8 cellular contexts compared by ENCODE assay signal in the genomic region with DNA sequence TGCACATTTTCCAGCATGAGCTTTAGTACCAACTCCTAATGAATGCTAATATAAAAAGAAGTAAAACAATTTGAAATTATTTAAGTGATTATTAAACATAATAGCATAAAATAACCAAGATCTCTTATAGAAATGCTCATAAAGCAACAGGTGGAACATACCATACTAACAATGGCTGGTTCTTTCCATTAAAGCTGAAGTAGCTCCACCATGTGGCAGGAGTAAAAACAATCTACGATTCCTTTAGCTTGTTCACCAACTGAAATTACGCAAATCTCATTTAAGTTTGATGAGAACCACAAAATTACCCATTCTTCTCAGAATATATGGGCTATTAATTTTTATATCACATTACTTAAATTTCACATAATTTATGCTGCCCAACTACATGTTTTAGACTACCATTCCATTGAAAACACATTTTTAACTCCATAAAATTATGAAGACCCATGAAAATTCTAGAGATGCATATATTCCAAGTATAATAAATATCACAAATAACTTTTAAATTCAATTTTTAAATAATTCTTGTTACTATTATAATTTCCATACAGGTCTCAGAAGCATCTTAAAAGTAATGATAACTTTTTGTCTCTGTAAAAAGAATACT.
DNase-seq lines count a peak whose midpoint lies in the region; ATAC-seq and TF ChIP-seq lines count a peak whose summit lies in the region.

No MANE protein-coding gene starts in this region.

- H3K18ac ChIP-seq in trophoblast cell (ENCODE audit: low read length), result no peak overlapping the region

- no peak overlapping the region for H4K91ac ChIP-seq in trophoblast cell (ENCODE audit: low read depth, low read length)

- no peaks in the 10 kb centered on the region for H3K9me3 ChIP-seq in HEK293 (ENCODE audit: control insufficient read depth, insufficient read depth, low read depth, low read length)
- no peaks in the 10 kb centered on the region for H3K9me3 ChIP-seq in OCI-LY7 (ENCODE audit: low read length)
- H3K9me3 ChIP-seq in trophoblast cell (ENCODE audit: insufficient read depth, low read depth, low read length), result no peaks in the 10 kb centered on the region

- H3K36me3 ChIP-seq in HEK293 (ENCODE audit: control insufficient read depth in 2 of 2, insufficient read depth in 1 of 2, low read length in 2 of 2) (no peaks in the 10 kb centered on the region), OCI-LY7 (ENCODE audit: insufficient read depth, low read length) (no peaks in the 10 kb centered on the region), trophoblast cell (ENCODE audit: control insufficient read depth in 1 of 2, insufficient read depth in 2 of 2, low read length in 2 of 2) (no peaks in the 10 kb centered on the region)

- H3K4me3 Mint-ChIP-seq in stimulated activated naive CD8-positive, alpha-beta T cell treated with anti-CD3 and anti-CD28 coated beads, Interleukin-15, amount 100 ng/mL, for 72 hours, result no peak overlapping the region

- H3K4me1 ChIP-seq in HEK293 (ENCODE audit: control insufficient read depth, insufficient read depth, low read length) (no peaks in the 10 kb centered on the region), OCI-LY7 (ENCODE audit: insufficient read depth, low read length, poor library complexity, severe bottlenecking) (peaks cover 3% of the 10 kb centered on the region), trophoblast cell (ENCODE audit: control insufficient read depth in 1 of 2, insufficient read depth in 2 of 2, low read length in 2 of 2) (no peaks in the 10 kb centered on the region)

- no peak overlapping the region for H3K4me2 ChIP-seq in OCI-LY7 (ENCODE audit: low read length)
- H3K4me2 ChIP-seq in trophoblast cell (ENCODE audit: low read length), result no peak overlapping the region

- no peak overlapping the region for H3K23ac ChIP-seq in trophoblast cell (ENCODE audit: low read length)

- H2AFZ ChIP-seq in OCI-LY7 (ENCODE audit: low read length), result no peak overlapping the region
- no peak overlapping the region for H2AFZ ChIP-seq in trophoblast cell (ENCODE audit: insufficient read depth, low read length, poor library complexity)

- H2BK120ac ChIP-seq in trophoblast cell (ENCODE audit: insufficient read depth, low read length, poor library complexity), result no peak overlapping the region

- no peaks in the 10 kb centered on the region for H4K20me1 ChIP-seq in OCI-LY7 (ENCODE audit: insufficient read depth, low read length)

- H3K79me1 ChIP-seq in trophoblast cell (ENCODE audit: low read length), result no peaks in the 10 kb centered on the region

- H3K9me3 Mint-ChIP-seq in stimulated activated naive CD8-positive, alpha-beta T cell treated with anti-CD3 and anti-CD28 coated beads, Interleukin-15, amount 100 ng/mL, for 72 hours, result no peaks in the 10 kb centered on the region

- TF ChIP-seq CTCF in HEK293 (tag by site-specific recombination; IDR thresholded peaks at IDR 0.05), result no peak
- TF ChIP-seq CTCF in OCI-LY7 (conservative IDR thresholded peaks at IDR 0.05; ENCODE audit: low read length), result peak; percentile 97
- peak; percentile 75 for TF ChIP-seq CTCF in epithelial cell of proximal tubule (conservative IDR thresholded peaks at IDR 0.05; ENCODE audit: low read depth, low read length)

- H3K27ac ChIP-seq in HEK293 (ENCODE audit: extremely low read depth, low read depth, low read length) (no peak overlapping the region), OCI-LY7 (ENCODE audit: low read depth, low read length, poor library complexity, severe bottlenecking) (no peak overlapping the region), trophoblast cell (ENCODE audit: low read depth, low read length) (no peak overlapping the region)

- no CpG with 5 or more reads among the region's 2 CpGs for WGBS in trophoblast cell (ENCODE audit: extremely low coverage, insufficient coverage, insufficient read length)

- peak; percentile 56 for DNase-seq in CD1c-positive myeloid dendritic cell (ENCODE audit: extremely low spot score)
- peak; percentile 81 for DNase-seq in OCI-LY7 (ENCODE audit: low spot score)
- no peak for DNase-seq in epithelial cell of proximal tubule (ENCODE audit: low read depth)
- DNase-seq in trophoblast cell, result peak; percentile 27 to 81
- DNase-seq in stimulated activated naive CD8-positive, alpha-beta T cell treated with anti-CD3 and anti-CD28 coated beads, Interleukin-15, amount 100 ng/mL, for 72 hours, result no peak

- no peaks in the 10 kb centered on the region for H3K9me2 ChIP-seq in OCI-LY7 (ENCODE audit: insufficient read depth, low read length)

- no peak overlapping the region for H3K9ac ChIP-seq in trophoblast cell (ENCODE audit: low read length)

- no peak overlapping the region for H3K14ac ChIP-seq in trophoblast cell (ENCODE audit: low read length)

- BruUV-seq in OCI-LY7 (replicated peaks; lab: Mats Ljungman, UMichigan), result no TSS peak

- intact Hi-C loops in OCI-LY7 (cut with micrococcal nuclease; ENCODE audit: unreplicated experiment), result loop anchor here (1.0 to 2.0 kb wide), 3 partner anchors 57 to 149 kb away; no protein-coding TSS in a partner anchor

- no peak overlapping the region for H4K12ac ChIP-seq in trophoblast cell (ENCODE audit: low read depth, low read length)

- H4K8ac ChIP-seq in trophoblast cell (ENCODE audit: low read depth, low read length), result no peak overlapping the region

- H3K4ac ChIP-seq in trophoblast cell (ENCODE audit: low read depth, low read length), result no peak overlapping the region

- no peaks in the 10 kb centered on the region for H3K79me2 ChIP-seq in OCI-LY7 (ENCODE audit: insufficient read depth, low read depth, low read length)
- no peaks in the 10 kb centered on the region for H3K79me2 ChIP-seq in trophoblast cell (ENCODE audit: control insufficient read depth, insufficient read depth, low read length, poor library complexity)

- H2BK5ac ChIP-seq in trophoblast cell (ENCODE audit: low read depth, low read length, poor library complexity), result no peak overlapping the region

- H3K27me3 Mint-ChIP-seq in stimulated activated naive CD8-positive, alpha-beta T cell treated with anti-CD3 and anti-CD28 coated beads, Interleukin-15, amount 100 ng/mL, for 72 hours, result no peaks in the 10 kb centered on the region

- H3K27me3 ChIP-seq in trophoblast cell (ENCODE audit: insufficient read depth, low read length), result no peaks in the 10 kb centered on the region

- no peak overlapping the region for H2BK12ac ChIP-seq in trophoblast cell (ENCODE audit: low read length)

- H2AK5ac ChIP-seq in trophoblast cell (ENCODE audit: low read length), result no peak overlapping the region

- CTCF ChIA-PET in HEK293 (lab: Yijun Ruan, JAX) (interaction anchor here (0.5 to 4.8 kb wide), 33 partner anchors 9 to 292 kb away, joined by 3 to 73 read pairs (median 5); no protein-coding TSS in a partner anchor), OCI-LY7 (lab: Charles Lee; ENCODE audit: unreplicated experiment) (interaction anchor here (0.6 to 1.0 kb wide), 6 partner anchors 10 to 195 kb away, joined by 3 read pairs; no protein-coding TSS in a partner anchor)

- H3K4me1 Mint-ChIP-seq in stimulated activated naive CD8-positive, alpha-beta T cell treated with anti-CD3 and anti-CD28 coated beads, Interleukin-15, amount 100 ng/mL, for 72 hours, result no peaks in the 10 kb centered on the region

- H3K4me3 ChIP-seq in HEK293 (ENCODE audit: low read depth, low read length) (no peak overlapping the region), OCI-LY7 (ENCODE audit: low read depth, low read length, poor library complexity, severe bottlenecking) (no peak overlapping the region), epithelial cell of proximal tubule (ENCODE audit: low read depth, low read length) (no peak overlapping the region), trophoblast cell (ENCODE audit: low read depth, low read length) (no peak overlapping the region)

- no peak overlapping the region for H3K27ac Mint-ChIP-seq in stimulated activated naive CD8-positive, alpha-beta T cell treated with anti-CD3 and anti-CD28 coated beads, Interleukin-15, amount 100 ng/mL, for 72 hours

- no peak for ATAC-seq in stimulated activated naive CD8-positive, alpha-beta T cell treated with anti-CD3 and anti-CD28 coated beads, Interleukin-15, amount 100 ng/mL, for 72 hours
- ATAC-seq in GM18498 (IDR thresholded peaks at IDR 0.05; ENCODE audit: unreplicated experiment), result no peak
- ATAC-seq in HG03159 (IDR thresholded peaks at IDR 0.05; ENCODE audit: unreplicated experiment), result no peak

- POLR2A ChIA-PET in HEK293 (lab: Yijun Ruan, JAX) (interaction anchor here (0.6 kb wide), 1 partner anchor 724 kb away, joined by 5 read pairs; no protein-coding TSS in a partner anchor), OCI-LY7 (lab: Charles Lee) (interaction anchor here (0.5 to 1.4 kb wide), 4 partner anchors 59 to 338 kb away, joined by 3 to 5 read pairs (median 4); no protein-coding TSS in a partner anchor)

TF ChIP-seq in HEK293, 187 proteins besides CTCF, POLR2A, EP300 and RAD21 (continues in another document):
- TF ChIP-seq, protein P1, sequence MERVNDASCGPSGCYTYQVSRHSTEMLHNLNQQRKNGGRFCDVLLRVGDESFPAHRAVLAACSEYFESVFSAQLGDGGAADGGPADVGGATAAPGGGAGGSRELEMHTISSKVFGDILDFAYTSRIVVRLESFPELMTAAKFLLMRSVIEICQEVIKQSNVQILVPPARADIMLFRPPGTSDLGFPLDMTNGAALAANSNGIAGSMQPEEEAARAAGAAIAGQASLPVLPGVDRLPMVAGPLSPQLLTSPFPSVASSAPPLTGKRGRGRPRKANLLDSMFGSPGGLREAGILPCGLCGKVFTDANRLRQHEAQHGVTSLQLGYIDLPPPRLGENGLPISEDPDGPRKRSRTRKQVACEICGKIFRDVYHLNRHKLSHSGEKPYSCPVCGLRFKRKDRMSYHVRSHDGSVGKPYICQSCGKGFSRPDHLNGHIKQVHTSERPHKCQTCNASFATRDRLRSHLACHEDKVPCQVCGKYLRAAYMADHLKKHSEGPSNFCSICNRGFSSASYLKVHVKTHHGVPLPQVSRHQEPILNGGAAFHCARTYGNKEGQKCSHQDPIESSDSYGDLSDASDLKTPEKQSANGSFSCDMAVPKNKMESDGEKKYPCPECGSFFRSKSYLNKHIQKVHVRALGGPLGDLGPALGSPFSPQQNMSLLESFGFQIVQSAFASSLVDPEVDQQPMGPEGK (tag by site-specific recombination; IDR thresholded peaks at IDR 0.05), result no peak
- TF ChIP-seq, protein P2, sequence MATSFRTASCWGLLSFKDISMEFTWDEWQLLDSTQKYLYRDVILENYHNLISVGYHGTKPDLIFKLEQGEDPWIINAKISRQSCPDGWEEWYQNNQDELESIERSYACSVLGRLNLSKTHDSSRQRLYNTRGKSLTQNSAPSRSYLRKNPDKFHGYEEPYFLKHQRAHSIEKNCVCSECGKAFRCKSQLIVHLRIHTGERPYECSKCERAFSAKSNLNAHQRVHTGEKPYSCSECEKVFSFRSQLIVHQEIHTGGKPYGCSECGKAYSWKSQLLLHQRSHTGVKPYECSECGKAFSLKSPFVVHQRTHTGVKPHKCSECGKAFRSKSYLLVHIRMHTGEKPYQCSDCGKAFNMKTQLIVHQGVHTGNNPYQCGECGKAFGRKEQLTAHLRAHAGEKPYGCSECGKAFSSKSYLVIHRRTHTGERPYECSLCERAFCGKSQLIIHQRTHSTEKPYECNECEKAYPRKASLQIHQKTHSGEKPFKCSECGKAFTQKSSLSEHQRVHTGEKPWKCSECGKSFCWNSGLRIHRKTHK (tag by site-specific recombination; IDR thresholded peaks at IDR 0.05), result no peak
- TF ChIP-seq ZBTB48 (tag by site-specific recombination; IDR thresholded peaks at IDR 0.05) (no peak), SCRT1 (tag by site-specific recombination; IDR thresholded peaks at IDR 0.05; ENCODE audit: borderline replicate concordance) (peak; percentile 62; the same call in 1 of the 2 replicates)

Comparison
In these comparisons a context has a peak if more than half of its experiments do, and no peak if none do; other contexts are left out.
1. DNase-seq: peak in CD1c-positive myeloid dendritic cell (single experiment), OCI-LY7 (single experiment) and trophoblast cell (2 of 2); none in epithelial cell of proximal tubule (single experiment) and stimulated activated naive CD8-positive, alpha-beta T cell treated with anti-CD3 and anti-CD28 coated beads, Interleukin-15, amount 100 ng/mL, for 72 hours (0 of 2).